ENCODE assay signal across 1 cellular context in genomic region chr11:69870772-69871171, GRCh38.
TF ChIP-seq lines count a peak whose summit lies in the region.

No MANE protein-coding gene starts in this region.

TF ChIP-seq in liver, 16 proteins besides CTCF, POLR2A, EP300 and RAD21 (continued from another document):
- no peak for TF ChIP-seq REST (IDR thresholded peaks at IDR 0.05)
